In genomic region chr22:25332386-25332785, GRCh38 we compare ENCODE assay signal across 34 cellular contexts.
"Had no signal": no experiment of that assay in that cellular context is flagged by ENCODE, and none has a peak within 500 bp of the region (broad histone marks: within the 10 kb centered on the region; RNA-seq: fewer than 3 reads in every experiment).

No MANE protein-coding gene starts in this region.

- H3K9me3 Mint-ChIP-seq: activated B cell treated with CpG ODN at 0.5 μM for 24 hours; activated CD4-positive, alpha-beta T cell treated with anti-CD3 and anti-CD28 coated beads, Interleukin-2, amount 10 ng/mL, durations not matched to agents 24 days and 14 days; activated naive CD4-positive, alpha-beta T cell treated with anti-CD3 and anti-CD28 coated beads, Interleukin-2, amount 50 U/mL, for 24 hours; activated naive CD8-positive, alpha-beta T cell treated with anti-CD3 and anti-CD28 coated beads, Interleukin-2, amount 10 ng/mL, durations not matched to agents 7 days and 5 days; activated T-cell treated with anti-CD3 and anti-CD28 coated beads, Interleukin-2, amount 50 U/mL, for 72 hours; activated T-helper 2 cell treated with anti-CD3 and anti-CD28 coated beads, Interferon-gamma antibody, Interleukin-2, Interleukin-4, amounts not matched to agents 10 μg/mL and 5 μg/mL and 100 μg/mL, durations not matched to agents 14 hours and 24 hours and 36 hours; T-helper 1 cell treated with Interleukin-12 subunit alpha and Interleukin-12 subunit beta and Interleukin-4 antibody, amounts not matched to agents 30 μg/mL and 1 μg/mL, for 36 hours; T-helper 2 cell treated with Interferon-gamma antibody and Interleukin-4, amounts not matched to agents 5 μg/mL and 100 μg/mL, for 36 hours had no signal

- H3K4me1 Mint-ChIP-seq: activated B cell treated with CpG ODN at 0.5 μM for 24 hours; activated naive CD4-positive, alpha-beta T cell treated with anti-CD3 and anti-CD28 coated beads, Interleukin-2, amount 10 ng/mL, durations not matched to agents 7 days and 5 days; activated naive CD4-positive, alpha-beta T cell treated with anti-CD3 and anti-CD28 coated beads, Interleukin-2, amount 50 U/mL, for 24 hours; brain had no signal

- H3K4me1 ChIP-seq: ascending aorta, breast epithelium had no signal

- H3K27me3 ChIP-seq: ascending aorta, breast epithelium had no signal

- H3K4me3 Mint-ChIP-seq: activated B cell treated with CpG ODN at 0.5 μM for 24 hours; activated CD4-positive, alpha-beta memory T cell treated with anti-CD3 and anti-CD28 coated beads for 36 hours; activated CD4-positive, alpha-beta T cell treated with anti-CD3 and anti-CD28 coated beads, Interleukin-2, amount 10 ng/mL, durations not matched to agents 24 days and 14 days; activated CD8-positive, alpha-beta T cell treated with anti-CD3 and anti-CD28 coated beads for 36 hours; activated naive CD4-positive, alpha-beta T cell treated with anti-CD3 and anti-CD28 coated beads, Interleukin-2, amount 10 ng/mL, durations not matched to agents 7 days and 5 days; activated naive CD4-positive, alpha-beta T cell treated with anti-CD3 and anti-CD28 coated beads, Interleukin-2, amount 50 U/mL, for 24 hours; activated naive CD8-positive, alpha-beta T cell; activated naive CD8-positive, alpha-beta T cell treated with anti-CD3 and anti-CD28 coated beads, Interleukin-2, amount 10 ng/mL, durations not matched to agents 7 days and 5 days; activated naive CD8-positive, alpha-beta T cell treated with anti-CD3 and anti-CD28 coated beads, Interleukin-2, amount 50 U/mL, for 24 hours; activated T-cell treated with anti-CD3 and anti-CD28 coated beads, Interleukin-2, amount 50 U/mL, for 4 hours; activated T-cell treated with anti-CD3 and anti-CD28 coated beads, Interleukin-2, amount 50 U/mL, for 72 hours; brain; T-helper 1 cell treated with Interleukin-12 subunit alpha and Interleukin-12 subunit beta and Interleukin-4 antibody, amounts not matched to agents 30 μg/mL and 1 μg/mL, for 36 hours; T-helper 2 cell treated with Interferon-gamma antibody and Interleukin-4, amounts not matched to agents 5 μg/mL and 100 μg/mL, for 36 hours had no signal

- H3K27ac Mint-ChIP-seq: activated B cell treated with CpG ODN at 0.5 μM for 24 hours; activated CD4-positive, alpha-beta memory T cell treated with anti-CD3 and anti-CD28 coated beads for 36 hours; activated CD4-positive, alpha-beta T cell treated with anti-CD3 and anti-CD28 coated beads, Interleukin-2, amount 10 ng/mL, durations not matched to agents 24 days and 14 days; activated CD8-positive, alpha-beta T cell treated with anti-CD3 and anti-CD28 coated beads for 36 hours; activated naive CD4-positive, alpha-beta T cell treated with anti-CD3 and anti-CD28 coated beads, Interleukin-2, amount 10 ng/mL, durations not matched to agents 7 days and 5 days; activated naive CD4-positive, alpha-beta T cell treated with anti-CD3 and anti-CD28 coated beads, Interleukin-2, amount 50 U/mL, for 24 hours; activated naive CD8-positive, alpha-beta T cell; activated naive CD8-positive, alpha-beta T cell treated with anti-CD3 and anti-CD28 coated beads, Interleukin-2, amount 10 ng/mL, durations not matched to agents 7 days and 5 days; activated naive CD8-positive, alpha-beta T cell treated with anti-CD3 and anti-CD28 coated beads, Interleukin-2, amount 50 U/mL, for 24 hours; activated T-cell treated with anti-CD3 and anti-CD28 coated beads, Interleukin-2, amount 50 U/mL, for 72 hours; activated T-helper 2 cell treated with anti-CD3 and anti-CD28 coated beads, Interferon-gamma antibody, Interleukin-2, Interleukin-4, amounts not matched to agents 10 μg/mL and 5 μg/mL and 100 μg/mL, durations not matched to agents 14 hours and 24 hours and 36 hours; brain; T-helper 1 cell treated with Interleukin-12 subunit alpha and Interleukin-12 subunit beta and Interleukin-4 antibody, amounts not matched to agents 30 μg/mL and 1 μg/mL, for 36 hours; T-helper 2 cell treated with Interferon-gamma antibody and Interleukin-4, amounts not matched to agents 5 μg/mL and 100 μg/mL, for 36 hours had no signal

- H3K27me3 Mint-ChIP-seq: activated B cell treated with CpG ODN at 0.5 μM for 24 hours; activated CD4-positive, alpha-beta T cell treated with anti-CD3 and anti-CD28 coated beads, Interleukin-2, amount 10 ng/mL, durations not matched to agents 24 days and 14 days; activated CD8-positive, alpha-beta T cell treated with anti-CD3 and anti-CD28 coated beads for 36 hours; activated naive CD4-positive, alpha-beta T cell treated with anti-CD3 and anti-CD28 coated beads, Interleukin-2, amount 50 U/mL, for 24 hours; activated naive CD8-positive, alpha-beta T cell treated with anti-CD3 and anti-CD28 coated beads, Interleukin-2, amount 50 U/mL, for 24 hours; brain had no signal

- H3K4me3 ChIP-seq: ascending aorta, breast epithelium had no signal

- H3K27ac ChIP-seq: ascending aorta, breast epithelium, VCaP had no signal

- H3K36me3 Mint-ChIP-seq: activated CD4-positive, alpha-beta memory T cell treated with anti-CD3 and anti-CD28 coated beads for 36 hours; activated naive CD4-positive, alpha-beta T cell treated with anti-CD3 and anti-CD28 coated beads, Interleukin-2, amount 10 ng/mL, durations not matched to agents 7 days and 5 days; activated naive CD4-positive, alpha-beta T cell treated with anti-CD3 and anti-CD28 coated beads, Interleukin-2, amount 50 U/mL, for 24 hours; activated naive CD8-positive, alpha-beta T cell; activated naive CD8-positive, alpha-beta T cell treated with anti-CD3 and anti-CD28 coated beads, Interleukin-2, amount 10 ng/mL, durations not matched to agents 7 days and 5 days had no signal

- ATAC-seq: activated CD8-positive, alpha-beta T cell treated with anti-CD3 and anti-CD28 coated beads for 36 hours; activated naive CD8-positive, alpha-beta T cell treated with anti-CD3 and anti-CD28 coated beads, Interleukin-2, amount 50 U/mL, for 24 hours; activated T-cell treated with anti-CD3 and anti-CD28 coated beads, Interleukin-2, amount 50 U/mL, for 4 hours; activated T-cell treated with anti-CD3 and anti-CD28 coated beads, Interleukin-2, amount 50 U/mL, for 72 hours had no signal

- FAIRE-seq: TTC549 had no signal

- DNase-seq: activated B cell treated with CpG ODN at 0.5 μM for 24 hours; activated CD4-positive, alpha-beta memory T cell treated with anti-CD3 and anti-CD28 coated beads for 36 hours; activated CD4-positive, alpha-beta T cell treated with anti-CD3 and anti-CD28 coated beads for 4 hours; activated CD4-positive, alpha-beta T cell treated with anti-CD3 and anti-CD28 coated beads, Interleukin-2, amount 10 ng/mL, durations not matched to agents 24 days and 14 days; activated CD4-positive, alpha-beta T cell treated with anti-CD3 and anti-CD28 coated beads, Interleukin-2, amount 50 U/mL, for 1 hour; activated CD4-positive, alpha-beta T cell treated with anti-CD3 and anti-CD28 coated beads, Interleukin-2, amount 50 U/mL, for 4 hours; activated CD4-positive, CD25-positive, alpha-beta regulatory T cell treated with anti-CD3 and anti-CD28 coated beads, Interleukin-2, amount 50 U/mL, for 72 hours; activated CD8-positive, alpha-beta T cell treated with anti-CD3 and anti-CD28 coated beads for 36 hours; activated effector memory CD4-positive, alpha-beta T cell treated with Interleukin-2 at 50 U/mL for 16 hours; activated gamma-delta T cell; activated naive CD4-positive, alpha-beta T cell treated with anti-CD3 and anti-CD28 coated beads, Interleukin-2, amount 10 ng/mL, durations not matched to agents 7 days and 5 days; activated naive CD4-positive, alpha-beta T cell treated with Interleukin-2 at 50 U/mL for 16 hours; activated naive CD8-positive, alpha-beta T cell treated with anti-CD3 and anti-CD28 coated beads, Interleukin-2, amount 10 ng/mL, durations not matched to agents 7 days and 5 days; activated naive CD8-positive, alpha-beta T cell treated with anti-CD3 and anti-CD28 coated beads, Interleukin-2, amount 50 U/mL, for 24 hours; activated T-cell treated with anti-CD3 and anti-CD28 coated beads for 4 hours; activated T-cell treated with anti-CD3 and anti-CD28 coated beads, Interleukin-2, amount 50 U/mL, for 1 hour; activated T-cell treated with anti-CD3 and anti-CD28 coated beads, Interleukin-2, amount 50 U/mL, for 4 hours; activated T-cell treated with anti-CD3 and anti-CD28 coated beads, Interleukin-2, amount 50 U/mL, for 72 hours; amygdala; anterior cingulate cortex; central memory CD4-positive, alpha-beta T cell; T-helper 1 cell; T-helper 2 cell; T-helper 9 cell had no signal

- H3K36me3 ChIP-seq: ascending aorta, breast epithelium had no signal

- H3K9me3 ChIP-seq: ascending aorta had no signal
